In genomic region chr7:1101580-1102431, GRCh38 we compare ENCODE assay signal across 1 cellular context.
TF ChIP-seq lines count a peak whose summit lies in the region.

No MANE protein-coding gene starts in this region.

TF ChIP-seq in HepG2, 621 proteins besides CTCF, POLR2A, EP300 and RAD21 (continued from another document and continues in another):
- TF ChIP-seq GMEB1 (CRISPR knock-in tag; IDR thresholded peaks at IDR 0.05; ENCODE audit: borderline replicate concordance) (no peak), HNRNPL (IDR thresholded peaks at IDR 0.05; ENCODE audit: low read depth, low read length) (peak; percentile 97), TFDP2 (CRISPR knock-in tag; IDR thresholded peaks at IDR 0.05) (no peak), NFKB2 (CRISPR knock-in tag; IDR thresholded peaks at IDR 0.05; ENCODE audit: borderline replicate concordance) (peak; percentile 73; the same call in 1 of the 2 replicates), ZNF317 (CRISPR knock-in tag; IDR thresholded peaks at IDR 0.05) (0 out of 2 replicates have a peak, but pooled peaks have one; percentile 47), ZNF432 (CRISPR knock-in tag; IDR thresholded peaks at IDR 0.05; ENCODE audit: borderline replicate concordance) (no peak), ETV5 (CRISPR knock-in tag; IDR thresholded peaks at IDR 0.05; ENCODE audit: borderline replicate concordance) (no peak), FOXP1 (IDR thresholded peaks at IDR 0.05) (no peak), FOXP1 (CRISPR knock-in tag; IDR thresholded peaks at IDR 0.05) (peak; percentile 35; the same call in 1 of the 2 replicates), ZNF441 (CRISPR knock-in tag; IDR thresholded peaks at IDR 0.05; ENCODE audit: borderline replicate concordance) (peak; percentile 52; the same call in 1 of the 2 replicates), RXRB (CRISPR knock-in tag; IDR thresholded peaks at IDR 0.05; ENCODE audit: borderline replicate concordance) (peak; percentile 38; the same call in 1 of the 2 replicates), ZZZ3 (CRISPR knock-in tag; IDR thresholded peaks at IDR 0.05; ENCODE audit: borderline replicate concordance) (no peak), HOXA5 (CRISPR knock-in tag; IDR thresholded peaks at IDR 0.05) (peak; percentile 63; the same call in 1 of the 2 replicates), HNRNPK (IDR thresholded peaks at IDR 0.05; ENCODE audit: low read depth, low read length, poor library complexity, severe bottlenecking) (no peak), ZNF512 (CRISPR knock-in tag; IDR thresholded peaks at IDR 0.05) (no peak), ZFP37 (CRISPR knock-in tag; IDR thresholded peaks at IDR 0.05; ENCODE audit: borderline replicate concordance) (peak; percentile 82; the same call in 1 of the 2 replicates), JARID2 (CRISPR knock-in tag; IDR thresholded peaks at IDR 0.05; ENCODE audit: insufficient replicate concordance) (no peak), KMT2A (CRISPR knock-in tag; IDR thresholded peaks at IDR 0.05) (peak; percentile 62; the same call in 1 of the 2 replicates), RNF2 (conservative IDR thresholded peaks at IDR 0.05; ENCODE audit: low read depth) (peak; percentile 56; the same call in 1 of the 2 replicates), ZNF354B (CRISPR knock-in tag; IDR thresholded peaks at IDR 0.05) (no peak), CENPBD1 (CRISPR knock-in tag; IDR thresholded peaks at IDR 0.05; ENCODE audit: borderline replicate concordance, low read depth) (no peak), CENPX (CRISPR knock-in tag; IDR thresholded peaks at IDR 0.05) (no peak), ZNF567 (CRISPR knock-in tag; IDR thresholded peaks at IDR 0.05; ENCODE audit: borderline replicate concordance) (no peak), TEAD2 (CRISPR knock-in tag; IDR thresholded peaks at IDR 0.05) (no peak), NFATC3 (CRISPR knock-in tag; IDR thresholded peaks at IDR 0.05) (no peak), CAMTA2 (CRISPR knock-in tag; IDR thresholded peaks at IDR 0.05; ENCODE audit: borderline replicate concordance) (no peak), POLR2AphosphoS2 (IDR thresholded peaks at IDR 0.05; ENCODE audit: low read depth, low read length) (no peak), PRDM10 (CRISPR knock-in tag; IDR thresholded peaks at IDR 0.05; ENCODE audit: low read depth) (no peak), ZNF260 (CRISPR knock-in tag; IDR thresholded peaks at IDR 0.05; ENCODE audit: borderline replicate concordance, low read depth) (no peak), RAD51 (IDR thresholded peaks at IDR 0.05; ENCODE audit: borderline replicate concordance) (no peak), ZNF550 (CRISPR knock-in tag; IDR thresholded peaks at IDR 0.05; ENCODE audit: borderline replicate concordance) (no peak), ZSCAN22 (CRISPR knock-in tag; IDR thresholded peaks at IDR 0.05) (no peak), TAF1 (CRISPR knock-in tag; IDR thresholded peaks at IDR 0.05) (no peak), RBM22 (optimal IDR thresholded peaks at IDR 0.05; ENCODE audit: low read length) (no peak), ELF4 (CRISPR knock-in tag; IDR thresholded peaks at IDR 0.05; ENCODE audit: borderline replicate concordance) (no peak), ZNF136 (CRISPR knock-in tag; IDR thresholded peaks at IDR 0.05; ENCODE audit: low read depth) (0 out of 2 replicates have a peak, but pooled peaks have one; percentile 31), IRX3 (CRISPR knock-in tag; IDR thresholded peaks at IDR 0.05; ENCODE audit: borderline replicate concordance, low read depth) (no peak)
- TF ChIP-seq, protein P1, sequence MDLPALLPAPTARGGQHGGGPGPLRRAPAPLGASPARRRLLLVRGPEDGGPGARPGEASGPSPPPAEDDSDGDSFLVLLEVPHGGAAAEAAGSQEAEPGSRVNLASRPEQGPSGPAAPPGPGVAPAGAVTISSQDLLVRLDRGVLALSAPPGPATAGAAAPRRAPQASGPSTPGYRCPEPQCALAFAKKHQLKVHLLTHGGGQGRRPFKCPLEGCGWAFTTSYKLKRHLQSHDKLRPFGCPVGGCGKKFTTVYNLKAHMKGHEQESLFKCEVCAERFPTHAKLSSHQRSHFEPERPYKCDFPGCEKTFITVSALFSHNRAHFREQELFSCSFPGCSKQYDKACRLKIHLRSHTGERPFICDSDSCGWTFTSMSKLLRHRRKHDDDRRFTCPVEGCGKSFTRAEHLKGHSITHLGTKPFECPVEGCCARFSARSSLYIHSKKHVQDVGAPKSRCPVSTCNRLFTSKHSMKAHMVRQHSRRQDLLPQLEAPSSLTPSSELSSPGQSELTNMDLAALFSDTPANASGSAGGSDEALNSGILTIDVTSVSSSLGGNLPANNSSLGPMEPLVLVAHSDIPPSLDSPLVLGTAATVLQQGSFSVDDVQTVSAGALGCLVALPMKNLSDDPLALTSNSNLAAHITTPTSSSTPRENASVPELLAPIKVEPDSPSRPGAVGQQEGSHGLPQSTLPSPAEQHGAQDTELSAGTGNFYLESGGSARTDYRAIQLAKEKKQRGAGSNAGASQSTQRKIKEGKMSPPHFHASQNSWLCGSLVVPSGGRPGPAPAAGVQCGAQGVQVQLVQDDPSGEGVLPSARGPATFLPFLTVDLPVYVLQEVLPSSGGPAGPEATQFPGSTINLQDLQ (CRISPR knock-in tag; IDR thresholded peaks at IDR 0.05): 0 out of 2 replicates have a peak, but pooled peaks have one; percentile 61
- TF ChIP-seq, protein P2, sequence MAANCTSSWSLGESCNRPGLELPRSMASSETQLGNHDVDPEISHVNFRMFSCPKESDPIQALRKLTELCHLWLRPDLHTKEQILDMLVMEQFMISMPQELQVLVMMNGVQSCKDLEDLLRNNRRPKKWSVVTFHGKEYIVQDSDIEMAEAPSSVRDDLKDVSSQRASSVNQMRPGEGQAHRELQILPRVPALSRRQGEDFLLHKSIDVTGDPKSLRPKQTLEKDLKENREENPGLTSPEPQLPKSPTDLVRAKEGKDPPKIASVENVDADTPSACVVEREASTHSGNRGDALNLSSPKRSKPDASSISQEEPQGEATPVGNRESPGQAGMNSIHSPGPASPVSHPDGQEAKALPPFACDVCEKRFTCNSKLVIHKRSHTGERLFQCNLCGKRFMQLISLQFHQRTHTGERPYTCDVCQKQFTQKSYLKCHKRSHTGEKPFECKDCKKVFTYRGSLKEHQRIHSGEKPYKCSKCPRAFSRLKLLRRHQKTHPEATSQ (CRISPR knock-in tag; IDR thresholded peaks at IDR 0.05; ENCODE audit: borderline replicate concordance): no peak
- TF ChIP-seq, protein P3, sequence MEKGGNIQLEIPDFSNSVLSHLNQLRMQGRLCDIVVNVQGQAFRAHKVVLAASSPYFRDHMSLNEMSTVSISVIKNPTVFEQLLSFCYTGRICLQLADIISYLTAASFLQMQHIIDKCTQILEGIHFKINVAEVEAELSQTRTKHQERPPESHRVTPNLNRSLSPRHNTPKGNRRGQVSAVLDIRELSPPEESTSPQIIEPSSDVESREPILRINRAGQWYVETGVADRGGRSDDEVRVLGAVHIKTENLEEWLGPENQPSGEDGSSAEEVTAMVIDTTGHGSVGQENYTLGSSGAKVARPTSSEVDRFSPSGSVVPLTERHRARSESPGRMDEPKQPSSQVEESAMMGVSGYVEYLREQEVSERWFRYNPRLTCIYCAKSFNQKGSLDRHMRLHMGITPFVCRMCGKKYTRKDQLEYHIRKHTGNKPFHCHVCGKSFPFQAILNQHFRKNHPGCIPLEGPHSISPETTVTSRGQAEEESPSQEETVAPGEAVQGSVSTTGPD (CRISPR knock-in tag; IDR thresholded peaks at IDR 0.05): 0 out of 2 replicates have a peak, but pooled peaks have one; percentile 68
- TF ChIP-seq, protein P4, sequence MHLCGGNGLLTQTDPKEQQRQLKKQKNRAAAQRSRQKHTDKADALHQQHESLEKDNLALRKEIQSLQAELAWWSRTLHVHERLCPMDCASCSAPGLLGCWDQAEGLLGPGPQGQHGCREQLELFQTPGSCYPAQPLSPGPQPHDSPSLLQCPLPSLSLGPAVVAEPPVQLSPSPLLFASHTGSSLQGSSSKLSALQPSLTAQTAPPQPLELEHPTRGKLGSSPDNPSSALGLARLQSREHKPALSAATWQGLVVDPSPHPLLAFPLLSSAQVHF (CRISPR knock-in tag; IDR thresholded peaks at IDR 0.05): no peak
- TF ChIP-seq, protein P5, sequence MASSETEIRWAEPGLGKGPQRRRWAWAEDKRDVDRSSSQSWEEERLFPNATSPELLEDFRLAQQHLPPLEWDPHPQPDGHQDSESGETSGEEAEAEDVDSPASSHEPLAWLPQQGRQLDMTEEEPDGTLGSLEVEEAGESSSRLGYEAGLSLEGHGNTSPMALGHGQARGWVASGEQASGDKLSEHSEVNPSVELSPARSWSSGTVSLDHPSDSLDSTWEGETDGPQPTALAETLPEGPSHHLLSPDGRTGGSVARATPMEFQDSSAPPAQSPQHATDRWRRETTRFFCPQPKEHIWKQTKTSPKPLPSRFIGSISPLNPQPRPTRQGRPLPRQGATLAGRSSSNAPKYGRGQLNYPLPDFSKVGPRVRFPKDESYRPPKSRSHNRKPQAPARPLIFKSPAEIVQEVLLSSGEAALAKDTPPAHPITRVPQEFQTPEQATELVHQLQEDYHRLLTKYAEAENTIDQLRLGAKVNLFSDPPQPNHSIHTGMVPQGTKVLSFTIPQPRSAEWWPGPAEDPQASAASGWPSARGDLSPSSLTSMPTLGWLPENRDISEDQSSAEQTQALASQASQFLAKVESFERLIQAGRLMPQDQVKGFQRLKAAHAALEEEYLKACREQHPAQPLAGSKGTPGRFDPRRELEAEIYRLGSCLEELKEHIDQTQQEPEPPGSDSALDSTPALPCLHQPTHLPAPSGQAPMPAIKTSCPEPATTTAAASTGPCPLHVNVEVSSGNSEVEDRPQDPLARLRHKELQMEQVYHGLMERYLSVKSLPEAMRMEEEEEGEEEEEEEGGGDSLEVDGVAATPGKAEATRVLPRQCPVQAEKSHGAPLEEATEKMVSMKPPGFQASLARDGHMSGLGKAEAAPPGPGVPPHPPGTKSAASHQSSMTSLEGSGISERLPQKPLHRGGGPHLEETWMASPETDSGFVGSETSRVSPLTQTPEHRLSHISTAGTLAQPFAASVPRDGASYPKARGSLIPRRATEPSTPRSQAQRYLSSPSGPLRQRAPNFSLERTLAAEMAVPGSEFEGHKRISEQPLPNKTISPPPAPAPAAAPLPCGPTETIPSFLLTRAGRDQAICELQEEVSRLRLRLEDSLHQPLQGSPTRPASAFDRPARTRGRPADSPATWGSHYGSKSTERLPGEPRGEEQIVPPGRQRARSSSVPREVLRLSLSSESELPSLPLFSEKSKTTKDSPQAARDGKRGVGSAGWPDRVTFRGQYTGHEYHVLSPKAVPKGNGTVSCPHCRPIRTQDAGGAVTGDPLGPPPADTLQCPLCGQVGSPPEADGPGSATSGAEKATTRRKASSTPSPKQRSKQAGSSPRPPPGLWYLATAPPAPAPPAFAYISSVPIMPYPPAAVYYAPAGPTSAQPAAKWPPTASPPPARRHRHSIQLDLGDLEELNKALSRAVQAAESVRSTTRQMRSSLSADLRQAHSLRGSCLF (CRISPR knock-in tag; IDR thresholded peaks at IDR 0.05; ENCODE audit: borderline replicate concordance): no peak
